Comparison of ENCODE assay signal across 22 cellular contexts in genomic region chr1:35633526-35633925, GRCh38. TPM values are rescaled to one million over a fixed set of nuclear protein-coding genes. Genes with fewer than 3 reads are reported as not detected.
DNase-seq lines count a peak whose midpoint lies in the region; ATAC-seq, FAIRE-seq and TF ChIP-seq lines count a peak whose summit lies in the region.
"Had no signal": no experiment of that assay in that cellular context is flagged by ENCODE, and none has a peak within 500 bp of the region (broad histone marks: within the 10 kb centered on the region; RNA-seq: fewer than 3 reads in every experiment).

No MANE protein-coding gene starts in this region.

- H3K36me3 Mint-ChIP-seq in GM23338 (ENCODE audit: low read depth) (peaks cover 69% of the 10 kb centered on the region), astrocyte (ENCODE audit: low read depth, unreplicated experiment) (peaks cover 15% of the 10 kb centered on the region)

- H3K27me3 ChIP-seq in GM23338 (ENCODE audit: insufficient read depth) (no peaks in the 10 kb centered on the region), astrocyte (ENCODE audit: insufficient read depth, low read length) (no peaks in the 10 kb centered on the region)
- H3K27me3 ChIP-seq: BLaER1 treated with 17β-estradiol and CSF1 and Interleukin-3, amounts not matched to agents 10 nM and 100 nM had no signal

- H3K4me3 Mint-ChIP-seq in GM23338 (no peak overlapping the region), astrocyte (ENCODE audit: unreplicated experiment) (no peak overlapping the region)
- H3K4me3 Mint-ChIP-seq: B cell; CD8-positive, alpha-beta T cell; IgD-negative memory B cell had no signal

- H3K9me3 ChIP-seq in astrocyte (ENCODE audit: insufficient read depth, low read depth, low read length) = no peaks in the 10 kb centered on the region
- H3K9me3 ChIP-seq: BLaER1 treated with 17β-estradiol and CSF1 and Interleukin-3, amounts not matched to agents 10 nM and 100 nM had no signal

- ATAC-seq in GM23338 = no peak
- no peak for ATAC-seq in HG03175 (IDR thresholded peaks at IDR 0.05; ENCODE audit: unreplicated experiment)
- ATAC-seq: CD8-positive, alpha-beta T cell; HepG2 had no signal

- no peak overlapping the region for H3K9ac ChIP-seq in astrocyte (ENCODE audit: low read length)

- no peak for TF ChIP-seq CTCF in GM23338 (conservative IDR thresholded peaks at IDR 0.05; ENCODE audit: low read depth in 2 of 2)
- TF ChIP-seq CTCF in astrocyte (IDR thresholded peaks at IDR 0.05; ENCODE audit: insufficient read depth, low read depth, low read length) = no peak
- no peak for TF ChIP-seq CTCF in GM20000 (IDR thresholded peaks at IDR 0.05; ENCODE audit: extremely low read depth, missing control alignments)

- H3K4me2 ChIP-seq in GM23338 = no peak overlapping the region
- H3K4me2 ChIP-seq in astrocyte (ENCODE audit: low read length) = no peak overlapping the region
- H3K4me2 ChIP-seq: BLaER1 treated with 17β-estradiol and CSF1 and Interleukin-3, amounts not matched to agents 10 nM and 100 nM had no signal

- H3F3A ChIP-seq in GM23338 (replicated peaks; ENCODE audit: low read depth) = 0 out of 2 replicates have a peak, but pooled peaks cover 2% of the 10 kb centered on the region

- no peaks in the 10 kb centered on the region for H3K9me2 ChIP-seq in GM23338 (ENCODE audit: insufficient read depth)

- H3K27ac ChIP-seq in GM23338 (ENCODE audit: low read depth) (peak overlapping the region; percentile 81), astrocyte (ENCODE audit: low read depth, low read length) (peak overlapping the region; percentile 23)
- H3K27ac ChIP-seq: BLaER1 treated with 17β-estradiol and CSF1 and Interleukin-3, amounts not matched to agents 10 nM and 100 nM had no signal

- H3K4me1 Mint-ChIP-seq in GM23338 (peaks cover 10% of the 10 kb centered on the region; the same call in 2 of the 3 replicates), astrocyte (ENCODE audit: low read depth, unreplicated experiment) (peaks cover 35% of the 10 kb centered on the region)

- no peak overlapping the region for H3K27ac Mint-ChIP-seq in GM23338
- H3K27ac Mint-ChIP-seq in astrocyte (ENCODE audit: unreplicated experiment) = peak overlapping the region; percentile 85
- H3K27ac Mint-ChIP-seq: B cell; CD8-positive, alpha-beta T cell; IgD-negative memory B cell had no signal

- peaks cover 56% of the 10 kb centered on the region for H3K36me3 ChIP-seq in GM23338 (ENCODE audit: insufficient read depth)
- peaks cover 29% of the 10 kb centered on the region for H3K36me3 ChIP-seq in astrocyte (ENCODE audit: insufficient read depth, low read length)

- no peak overlapping the region for H3K4me3 ChIP-seq in GM23338
- H3K4me3 ChIP-seq in astrocyte (ENCODE audit: insufficient read depth, low read depth, low read length) = no peak overlapping the region
- H3K4me3 ChIP-seq: BLaER1 treated with 17β-estradiol and CSF1 and Interleukin-3, amounts not matched to agents 10 nM and 100 nM had no signal

- H4K20me1 ChIP-seq in GM23338 (replicated peaks; ENCODE audit: insufficient read depth) = peaks cover 51% of the 10 kb centered on the region
- peaks cover 26% of the 10 kb centered on the region for H4K20me1 ChIP-seq in astrocyte (ENCODE audit: insufficient read depth, low read length)

- no peaks in the 10 kb centered on the region for H3K9me3 Mint-ChIP-seq in GM23338
- no peaks in the 10 kb centered on the region for H3K9me3 Mint-ChIP-seq in astrocyte (ENCODE audit: unreplicated experiment)
- H3K9me3 Mint-ChIP-seq: CD8-positive, alpha-beta T cell; IgD-negative memory B cell had no signal

- DNase-seq in GM23338 (ENCODE audit: low spot score) (no peak), astrocyte (ENCODE audit: low read depth) (peak; percentile 51), iris pigment epithelial cell (ENCODE audit: low read depth) (peak; percentile 70), GM20000 (ENCODE audit: low spot score) (no peak), AG20443 (ENCODE audit: low spot score) (no peak), foreskin melanocyte (no peak)
- DNase-seq: ACHN; Calu3; CD8-positive, alpha-beta T cell; DMS79 treated with DMSO at 0.1 percent for 48 hours; EL; GOT3; H7; KBM-7 had no signal

- peaks cover 65% of the 10 kb centered on the region for H3K79me2 ChIP-seq in GM23338 (replicated peaks; ENCODE audit: insufficient read depth)
- peaks cover 86% of the 10 kb centered on the region for H3K79me2 ChIP-seq in astrocyte (ENCODE audit: insufficient read depth, low read length)

- H3K27me3 Mint-ChIP-seq in GM23338 (ENCODE audit: insufficient read depth, low read depth, poor library complexity) = no peaks in the 10 kb centered on the region
- no peaks in the 10 kb centered on the region for H3K27me3 Mint-ChIP-seq in astrocyte (ENCODE audit: low read depth, unreplicated experiment)
- H3K27me3 Mint-ChIP-seq: B cell, IgD-negative memory B cell had no signal

- H3K4me1 ChIP-seq in GM23338 (ENCODE audit: insufficient read depth) (peaks cover 17% of the 10 kb centered on the region), astrocyte (ENCODE audit: insufficient read depth, low read length) (peaks cover 7% of the 10 kb centered on the region)

- FAIRE-seq in astrocyte (lab: Jason Lieb, UNC) = no peak
- FAIRE-seq: A204.1, GM12891, GM18507, HepG2 had no signal

- H2AFZ ChIP-seq in GM23338 (no peak overlapping the region), astrocyte (ENCODE audit: low read depth, low read length) (no peak overlapping the region)

TF ChIP-seq in GM23338, 12 proteins besides CTCF, POLR2A, EP300 and RAD21 (continues in another document):
- TF ChIP-seq ZNF114 (CRISPR knock-in tag; IDR thresholded peaks at IDR 0.05) (no peak), REST (IDR thresholded peaks at IDR 0.05; ENCODE audit: unreplicated experiment) (no peak), NANOG (IDR thresholded peaks at IDR 0.05; ENCODE audit: borderline replicate concordance) (no peak), EZH2phosphoT487 (IDR thresholded peaks at IDR 0.05; ENCODE audit: unreplicated experiment) (no peak), ETS1 (IDR thresholded peaks at IDR 0.05) (no peak), STAT1 (IDR thresholded peaks at IDR 0.05; ENCODE audit: unreplicated experiment) (no peak), ZNF331 (CRISPR knock-in tag; IDR thresholded peaks at IDR 0.05; ENCODE audit: low read depth) (no peak), POLR2AphosphoS5 (IDR thresholded peaks at IDR 0.05; ENCODE audit: low read depth) (no peak), EZH2 (IDR thresholded peaks at IDR 0.05; ENCODE audit: low read depth, unreplicated experiment) (no peak), CREB1 (CRISPR knock-in tag; IDR thresholded peaks at IDR 0.05; ENCODE audit: low read depth) (no peak), JUNB (IDR thresholded peaks at IDR 0.05; ENCODE audit: unreplicated experiment) (no peak)

RNA-seq across cellular contexts. Expression of gene PSMB2, which starts 7.8 kb away (rescaled TPM):
- total RNA-seq in GM23338 (2014; rRNA removed; shearing (Covaris generic)) = 68.2 and 72.2 TPM in 2 replicates
- polyA plus RNA-seq in GM23338 (2016; fragmentation: Nextera tagmentation; extraction: Ambion mirVana) = 147 and 151 TPM in 2 replicates
- 89.8 and 98.6 TPM in 2 replicates for total RNA-seq in astrocyte

Comparison
In these comparisons a context has a peak if more than half of its experiments do, and no peak if none do; other contexts are left out.
1. DNase-seq: peak in astrocyte (single experiment) and iris pigment epithelial cell (single experiment); none in GM23338 (single experiment), GM20000 (single experiment), AG20443 (single experiment) and foreskin melanocyte (single experiment).